1 cellular context compared by ENCODE assay signal in genomic region chr10:114937962-114938817, GRCh38.
TF ChIP-seq lines count a peak whose summit lies in the region.

TSS of gene TRUB1 (plus strand) at chr10:114938195. CDS start at chr10:114938254, 59 bp downstream.

TF ChIP-seq in GM12878, 131 proteins besides CTCF, POLR2A, EP300 and RAD21 (continued from another document):
- peak; percentile 54; the same call in 1 of the 2 replicates for TF ChIP-seq NKRF (conservative IDR thresholded peaks at IDR 0.05)
- TF ChIP-seq FOXM1 (IDR thresholded peaks at IDR 0.05; ENCODE audit: low read depth, low read length), result no peak
- TF ChIP-seq MYC (IDR thresholded peaks at IDR 0.05; ENCODE audit: insufficient read depth, insufficient read length, insufficient replicate concordance, low read length, severe bottlenecking), result peak; percentile 41
- peak; percentile 48; the same call in 1 of the 2 replicates for TF ChIP-seq MXI1 (IDR thresholded peaks at IDR 0.05; ENCODE audit: low read depth, low read length)
- no peak for TF ChIP-seq ELK1 (IDR thresholded peaks at IDR 0.05; ENCODE audit: low read depth, low read length)
- peak; percentile 92; the same call in 1 of the 2 replicates for TF ChIP-seq ATF3 (IDR thresholded peaks at IDR 0.05; ENCODE audit: borderline replicate concordance, extremely low read depth, low read depth, low read length)
- TF ChIP-seq PBX3 (IDR thresholded peaks at IDR 0.05; ENCODE audit: insufficient replicate concordance, low read depth, low read length), result no peak
- TF ChIP-seq TCF7 (IDR thresholded peaks at IDR 0.05; ENCODE audit: borderline replicate concordance), result no peak
- no peak for TF ChIP-seq CHD1 (IDR thresholded peaks at IDR 0.05; ENCODE audit: low read depth, low read length)
- no peak for TF ChIP-seq PRDM15 (CRISPR knock-in tag; IDR thresholded peaks at IDR 0.05)
- TF ChIP-seq NR2C2 (IDR thresholded peaks at IDR 0.05; ENCODE audit: borderline replicate concordance, control insufficient read depth, insufficient read length, low read depth), result no peak
- TF ChIP-seq SIN3A (IDR thresholded peaks at IDR 0.05; ENCODE audit: low read depth, low read length), result peak; percentile 68; the same call in 1 of the 2 replicates
- no peak for TF ChIP-seq BCLAF1 (IDR thresholded peaks at IDR 0.05)
- no peak for TF ChIP-seq PML (IDR thresholded peaks at IDR 0.05; ENCODE audit: low read length)
- peak; percentile 70; the same call in 1 of the 2 replicates for TF ChIP-seq ASH2L (IDR thresholded peaks at IDR 0.05; ENCODE audit: borderline replicate concordance, low read depth)
- TF ChIP-seq NFYA (IDR thresholded peaks at IDR 0.05; ENCODE audit: borderline replicate concordance, low read depth, low read length), result no peak
- no peak for TF ChIP-seq ZBED1 (IDR thresholded peaks at IDR 0.05; ENCODE audit: borderline replicate concordance)
- TF ChIP-seq GABPA (IDR thresholded peaks at IDR 0.05; ENCODE audit: low read depth), result no peak; the same call in 1 of the 2 replicates
- no peak for TF ChIP-seq IKZF2 (IDR thresholded peaks at IDR 0.05)
- no peak for TF ChIP-seq RFX5 (IDR thresholded peaks at IDR 0.05; ENCODE audit: low read depth, low read length)
- TF ChIP-seq CBFB (IDR thresholded peaks at IDR 0.05; ENCODE audit: low read depth), result peak; percentile 71
- no peak for TF ChIP-seq KDM1A (IDR thresholded peaks at IDR 0.05; ENCODE audit: borderline replicate concordance)
- TF ChIP-seq SMARCA5 (IDR thresholded peaks at IDR 0.05), result no peak
- TF ChIP-seq PAX8 (IDR thresholded peaks at IDR 0.05), result no peak
- TF ChIP-seq CHD2 (IDR thresholded peaks at IDR 0.05; ENCODE audit: borderline replicate concordance, low read depth, low read length), result peak; percentile 90
- no peak for TF ChIP-seq BRCA1 (IDR thresholded peaks at IDR 0.05; ENCODE audit: low read depth, low read length)
- peak; percentile 63 for TF ChIP-seq E4F1 (IDR thresholded peaks at IDR 0.05; ENCODE audit: borderline replicate concordance, partially characterized antibody)
- 0 out of 3 replicates have a peak, but pooled peaks have one; percentile 49 for TF ChIP-seq POU2F2 (IDR thresholded peaks at IDR 0.05; ENCODE audit: borderline replicate concordance, low read depth, low read length)
- TF ChIP-seq STAT1 (conservative IDR thresholded peaks at IDR 0.05), result peak; percentile 65; the same call in 1 of the 2 replicates
- peak; percentile 68 for TF ChIP-seq LARP7 (IDR thresholded peaks at IDR 0.05)
- no peak; the same call in 1 of the 2 replicates for TF ChIP-seq TCF12 (IDR thresholded peaks at IDR 0.05; ENCODE audit: low read depth, low read length)
- TF ChIP-seq MTA2 (IDR thresholded peaks at IDR 0.05; ENCODE audit: low read depth), result no peak
- 0 out of 2 replicates have a peak, but pooled peaks have one; percentile 57 for TF ChIP-seq ESRRA (IDR thresholded peaks at IDR 0.05; ENCODE audit: low read length)
- TF ChIP-seq SREBF2 (IDR thresholded peaks at IDR 0.05; ENCODE audit: low read length), result no peak
- TF ChIP-seq ZNF207 (IDR thresholded peaks at IDR 0.05; ENCODE audit: borderline replicate concordance), result peak; percentile 90
- TF ChIP-seq HDAC6 (IDR thresholded peaks at IDR 0.05; ENCODE audit: unreplicated experiment), result no peak
- no peak for TF ChIP-seq ZSCAN29 (IDR thresholded peaks at IDR 0.05)
- TF ChIP-seq RBBP5 (conservative IDR thresholded peaks at IDR 0.05), result peak; percentile 72; the same call in 1 of the 2 replicates
- TF ChIP-seq IRF5 (IDR thresholded peaks at IDR 0.05; ENCODE audit: borderline replicate concordance), result no peak
- TF ChIP-seq CUX1 (IDR thresholded peaks at IDR 0.05; ENCODE audit: insufficient replicate concordance, low read depth, low read length), result no peak
- peak; percentile 98 for TF ChIP-seq TAF1 (IDR thresholded peaks at IDR 0.05; ENCODE audit: borderline replicate concordance, low read depth, low read length)
TF ChIP-seq in GM12878: peak in this region for 45.
